In genomic region chr7:107439025-107439424, GRCh38 we compare ENCODE assay signal across 27 cellular contexts. TPM values are rescaled to one million over a fixed set of nuclear protein-coding genes. Genes with fewer than 3 reads are reported as not detected.
DNase-seq lines count a peak whose midpoint lies in the region; ATAC-seq, FAIRE-seq and TF ChIP-seq lines count a peak whose summit lies in the region.
"Had no signal": no experiment of that assay in that cellular context is flagged by ENCODE, and none has a peak within 500 bp of the region (broad histone marks: within the 10 kb centered on the region; RNA-seq: fewer than 3 reads in every experiment).

No MANE protein-coding gene starts in this region.

- no peak overlapping the region for H3K27ac ChIP-seq in HepG2 (ENCODE audit: extremely low read length, insufficient read depth, low read length)
- no peak overlapping the region for H3K27ac ChIP-seq in right lobe of liver
- H3K27ac ChIP-seq: A549; BLaER1 treated with 17β-estradiol and CSF1 and Interleukin-3, amounts not matched to agents 10 nM and 100 nM had no signal

- no peak for ATAC-seq in HepG2
- ATAC-seq in right lobe of liver: no peak
- ATAC-seq in HG03460 (IDR thresholded peaks at IDR 0.05; ENCODE audit: unreplicated experiment): no peak
- ATAC-seq: A549, GM23338, HCT116 had no signal

- H3K9me3 Mint-ChIP-seq in endothelial cell (ENCODE audit: unreplicated experiment) (no peaks in the 10 kb centered on the region), nephron progenitor cell (peaks cover 26% of the 10 kb centered on the region)
- H3K9me3 Mint-ChIP-seq: GM23338, HFFc6 had no signal

- no peak for TF ChIP-seq RAD21 in HepG2 (CRISPR knock-in tag; IDR thresholded peaks at IDR 0.05)

- H3K36me3 ChIP-seq in HepG2 (replicated peaks in 1 of 2; ENCODE audit: control insufficient read depth in 1 of 2, insufficient read depth in 2 of 2, low read length in 2 of 2) (0 out of 5 replicates have a peak, but pooled peaks cover 0 to 3% of the 10 kb centered on the region in 2 experiments), right lobe of liver (no peaks in the 10 kb centered on the region)
- H3K36me3 ChIP-seq: BE2C had no signal

- H4K20me1 ChIP-seq in HepG2 (ENCODE audit: insufficient read depth, low read length): no peaks in the 10 kb centered on the region

- no peaks in the 10 kb centered on the region for H3K27me3 Mint-ChIP-seq in endothelial cell (ENCODE audit: unreplicated experiment)
- no peaks in the 10 kb centered on the region for H3K27me3 Mint-ChIP-seq in nephron progenitor cell (ENCODE audit: low read depth, poor library complexity)
- H3K27me3 Mint-ChIP-seq: CD4-positive, alpha-beta T cell; CD8-positive, alpha-beta memory T cell had no signal

- TF ChIP-seq EP300 in HepG2 (IDR thresholded peaks at IDR 0.05; ENCODE audit: low read depth in 2 of 2, low read length in 2 of 2) (no peak), HepG2 (CRISPR knock-in tag; IDR thresholded peaks at IDR 0.05; ENCODE audit: borderline replicate concordance) (no peak)

- H2AFZ ChIP-seq in HepG2 (ENCODE audit: low read length): no peak overlapping the region
- H2AFZ ChIP-seq: GM23338 had no signal

- POLR2A ChIA-PET in HepG2 (lab: Yijun Ruan, JAX): no interaction called here

- H3K9ac ChIP-seq in HepG2 (ENCODE audit: insufficient read depth, low read depth, low read length): no peak overlapping the region
- H3K9ac ChIP-seq: BLaER1 treated with 17β-estradiol and CSF1 and Interleukin-3, amounts not matched to agents 10 nM and 100 nM had no signal

- H3K4me1 ChIP-seq in HepG2 (ENCODE audit: insufficient read depth, low read length) (no peaks in the 10 kb centered on the region), right lobe of liver (no peaks in the 10 kb centered on the region)
- H3K4me1 ChIP-seq: A549; BE2C; BLaER1 treated with 17β-estradiol and CSF1 and Interleukin-3, amounts not matched to agents 10 nM and 100 nM had no signal

- TF ChIP-seq CTCF in HepG2 (CRISPR knock-in tag; IDR thresholded peaks at IDR 0.05) (no peak), right lobe of liver (IDR thresholded peaks at IDR 0.05) (no peak), endothelial cell (IDR thresholded peaks at IDR 0.05; ENCODE audit: unreplicated experiment) (no peak), nephron progenitor cell (IDR thresholded peaks at IDR 0.05) (no peak)

- no peak for DNase-seq in HepG2 (ENCODE audit: low spot score)
- DNase-seq in right lobe of liver: no peak
- no peak for DNase-seq in endothelial cell (ENCODE audit: low spot score)
- no peak for DNase-seq in nephron progenitor cell
- DNase-seq in retina: no peak
- DNase-seq: 8988T; ACHN; AML-193; BE2C; CD4-positive, alpha-beta T cell; CD8-positive, alpha-beta memory T cell; DMS 273 treated with DMSO at 0.1 percent for 48 hours; DMS79; EL; GDM1; H9; HFFc6 had no signal

- H3K4me1 Mint-ChIP-seq in endothelial cell (ENCODE audit: unreplicated experiment) (peaks cover 2% of the 10 kb centered on the region), nephron progenitor cell (peaks cover 5% of the 10 kb centered on the region)
- H3K4me1 Mint-ChIP-seq: CD14-positive monocyte, GM23338, H9 had no signal

- intact Hi-C loops in HepG2 (cut with micrococcal nuclease; ENCODE audit: unreplicated experiment) (no loop called here), right lobe of liver (cut with DNase I) (no loop called here)

- H3K27ac Mint-ChIP-seq in endothelial cell (ENCODE audit: unreplicated experiment): peak overlapping the region; percentile 22
- H3K27ac Mint-ChIP-seq in nephron progenitor cell: peak overlapping the region; percentile 4
- H3K27ac Mint-ChIP-seq: CD4-positive, alpha-beta T cell; GM23338; HFFc6 had no signal

- in situ Hi-C loops in HepG2 (cut with HindIII; ENCODE audit: extremely low pct_ligation_motif_present, low pct_unique_long_range_greater_than_20kb): no loop called here

- TF ChIP-seq POLR2A in HepG2 (IDR thresholded peaks at IDR 0.05; ENCODE audit: insufficient read depth in 1 of 2, low read depth in 2 of 2, low read length in 2 of 2): no peak
- TF ChIP-seq POLR2A in right lobe of liver (IDR thresholded peaks at IDR 0.05): no peak

- no peaks in the 10 kb centered on the region for H3K27me3 ChIP-seq in HepG2 (ENCODE audit: control insufficient read depth in 1 of 2, insufficient read depth in 2 of 2, low read length in 2 of 2)
- H3K27me3 ChIP-seq in right lobe of liver: no peaks in the 10 kb centered on the region
- H3K27me3 ChIP-seq: BE2C; BLaER1 treated with 17β-estradiol and CSF1 and Interleukin-3, amounts not matched to agents 10 nM and 100 nM had no signal

- 97% methylated on average over 5 of the region's 5 CpGs for WGBS in HepG2 (ENCODE audit: low lambda C conversion rate)
- WGBS in right lobe of liver (ENCODE audit: insufficient coverage, low coverage, low lambda C conversion rate, missing lambda C conversion rate): 93% methylated on average over 5 of the region's 5 CpGs

- no peaks in the 10 kb centered on the region for H3K36me3 Mint-ChIP-seq in endothelial cell (ENCODE audit: low read depth, unreplicated experiment)
- peaks cover 41% of the 10 kb centered on the region for H3K36me3 Mint-ChIP-seq in nephron progenitor cell (ENCODE audit: low read depth)

- no TSS peak for BruUV-seq in HepG2 (replicated peaks; lab: Mats Ljungman, UMichigan)

- no peak overlapping the region for H3K4me2 ChIP-seq in HepG2 (ENCODE audit: low read depth, low read length)
- H3K4me2 ChIP-seq: A549; BLaER1 treated with 17β-estradiol and CSF1 and Interleukin-3, amounts not matched to agents 10 nM and 100 nM; GM23338 had no signal

- no peaks in the 10 kb centered on the region for H3K9me3 ChIP-seq in HepG2 (ENCODE audit: low read length)
- no peaks in the 10 kb centered on the region for H3K9me3 ChIP-seq in right lobe of liver
- H3K9me3 ChIP-seq: A549, BE2C had no signal

- H3K4me3 ChIP-seq in HepG2 (replicated peaks in 1 of 3; ENCODE audit: insufficient read depth in 1 of 3, low read depth in 2 of 3, low read length in 3 of 3) (no peak overlapping the region), right lobe of liver (no peak overlapping the region)
- H3K4me3 ChIP-seq: A549; BLaER1 treated with 17β-estradiol and CSF1 and Interleukin-3, amounts not matched to agents 10 nM and 100 nM; GM23338 had no signal

- H3K79me2 ChIP-seq in HepG2 (ENCODE audit: insufficient read depth, low read length): no peaks in the 10 kb centered on the region

- CTCF ChIA-PET in HepG2 (lab: Yijun Ruan, JAX; ENCODE audit: low intra/inter-chr PET ratio, low total read pairs): no interaction called here

- no peak overlapping the region for H3K4me3 Mint-ChIP-seq in endothelial cell (ENCODE audit: unreplicated experiment)
- H3K4me3 Mint-ChIP-seq in nephron progenitor cell: no peak overlapping the region
- H3K4me3 Mint-ChIP-seq: CD14-positive monocyte; CD4-positive, alpha-beta T cell; CD8-positive, alpha-beta memory T cell; GM23338; H9; HFFc6 had no signal

- no peak for FAIRE-seq in HepG2 (lab: Jason Lieb, UNC)
- FAIRE-seq: A549, D721Med, GM12891, GM18507 had no signal

TF ChIP-seq in HepG2, 621 proteins besides CTCF, POLR2A, EP300 and RAD21:
- TF ChIP-seq CEBPB (IDR thresholded peaks at IDR 0.05; ENCODE audit: borderline replicate concordance, low read depth, low read length): peak; percentile 64
- TF ChIP-seq NR2F1 (CRISPR knock-in tag; IDR thresholded peaks at IDR 0.05): no peak
- TF ChIP-seq ATF7 (IDR thresholded peaks at IDR 0.05): peak; percentile 67
- TF ChIP-seq ATF7 (CRISPR knock-in tag; IDR thresholded peaks at IDR 0.05): no peak

RNA-seq across cellular contexts. Expression of gene GPR22, which starts 30.8 kb away (rescaled TPM):
- total RNA-seq in HepG2 (2016; rRNA removed; fragmentation: Illumina TruSeq; extraction: Trizol) (not detected in 2 replicates), right lobe of liver (not detected), endothelial cell (ENCODE audit: unreplicated experiment) (not detected)
- total RNA-seq in HepG2 (2016; cell fraction: cytosol; rRNA removed; fragmentation: Illumina TruSeq; extraction: Trizol; ENCODE audit: low read depth): not detected in 2 replicates
- total RNA-seq in HepG2 (2016; cell fraction: insoluble cytoplasmic fraction; rRNA removed; fragmentation: Illumina TruSeq; extraction: Trizol): not detected in 2 replicates
- total RNA-seq in HepG2 (2016; cell fraction: membrane; rRNA removed; fragmentation: Illumina TruSeq; extraction: Trizol): not detected in 2 replicates
- total RNA-seq in HepG2 (2016; cell fraction: nucleus; rRNA removed; fragmentation: Illumina TruSeq; extraction: Trizol): not detected in 2 replicates
- not detected in 2 replicates for polyA plus RNA-seq in HepG2 (2011; rRNA removed)
- polyA plus RNA-seq in HepG2 (2011; cell fraction: cytosol; rRNA removed): not detected in 2 replicates
- not detected in 2 replicates for polyA plus RNA-seq in HepG2 (2011; cell fraction: nucleus; rRNA removed)
- polyA plus RNA-seq in HepG2 (2012): 0.11 TPM in 1 of 2 replicates, not detected in the other
- polyA plus RNA-seq in HepG2 (2016; cell fraction: cytosol; fragmentation: Illumina TruSeq; extraction: Trizol; ENCODE audit: low read depth): not detected in 2 replicates
- polyA plus RNA-seq in HepG2 (2016; cell fraction: insoluble cytoplasmic fraction; fragmentation: Illumina TruSeq; extraction: Trizol; ENCODE audit: low read depth): not detected in 2 replicates
- not detected in 2 replicates for polyA plus RNA-seq in HepG2 (2016; cell fraction: membrane; fragmentation: Illumina TruSeq; extraction: Trizol; ENCODE audit: low read depth)
- not detected in 2 replicates for polyA plus RNA-seq in HepG2 (2016; cell fraction: nucleus; fragmentation: Illumina TruSeq; extraction: Trizol; ENCODE audit: insufficient read depth, low read depth)
- not detected in 2 replicates for polyA minus RNA-seq in HepG2 (2011; rRNA and poly(A)+ RNA removed; ENCODE audit: low replicate concordance)
- polyA minus RNA-seq in HepG2 (2011; cell fraction: cytosol; rRNA and poly(A)+ RNA removed): not detected in 2 replicates
- 0.26 TPM in 1 of 2 replicates, not detected in the other for polyA minus RNA-seq in HepG2 (2011; cell fraction: nucleus; rRNA and poly(A)+ RNA removed)
- total RNA-seq: CD4-positive, alpha-beta T cell; CD8-positive, alpha-beta memory T cell; GM23338; H4; H9; HFFc6 had no signal
- polyA plus RNA-seq: A549 had no signal
